Comparison of ENCODE assay signal across 9 cellular contexts in the genomic region with DNA sequence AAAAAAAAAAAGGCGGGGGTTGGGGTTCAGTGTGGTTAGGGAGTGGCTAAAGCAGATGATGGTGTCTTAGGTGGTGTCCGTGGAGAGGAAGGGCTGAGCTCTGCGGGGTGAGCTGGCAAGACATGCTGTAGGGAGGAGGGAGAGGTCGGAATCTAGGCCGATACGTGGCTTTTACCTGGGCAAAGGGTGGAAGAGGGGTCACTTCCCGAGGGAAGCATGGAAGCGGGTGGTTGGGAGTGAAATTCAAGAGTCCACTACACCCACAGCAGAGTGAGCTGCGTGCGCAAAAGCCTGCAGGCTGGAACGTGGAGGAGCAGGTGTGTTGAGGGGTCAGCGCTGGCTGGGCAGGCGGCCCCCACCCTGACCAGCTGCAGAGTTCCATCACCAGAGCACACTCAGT.
"Had no signal": no experiment of that assay in that cellular context is flagged by ENCODE, and none has a peak within 500 bp of the region (broad histone marks: within the 10 kb centered on the region; RNA-seq: fewer than 3 reads in every experiment).

No MANE protein-coding gene starts in this region.

- H3K9me3 ChIP-seq: HAP-1 had no signal

- H3K27ac ChIP-seq: GM23248, HL-60 had no signal

- ATAC-seq: HCT116, HepG2 had no signal

- H3K9me3 Mint-ChIP-seq: IgD-negative memory B cell had no signal

- H3K4me3 Mint-ChIP-seq: IgD-negative memory B cell had no signal

- H3K27ac Mint-ChIP-seq: IgD-negative memory B cell had no signal

- H3K4me3 ChIP-seq: GM23248, HAP-1 had no signal

- H3K27me3 Mint-ChIP-seq: IgD-negative memory B cell had no signal

- DNase-seq: GM23248, GOT3, H7, KBM-7 had no signal

- H2AFZ ChIP-seq: GM23248 had no signal

- H3K9ac ChIP-seq: GM23248 had no signal

- H3K4me1 ChIP-seq: HAP-1 had no signal

- H3K4me1 Mint-ChIP-seq: IgD-negative memory B cell had no signal
